3 cellular contexts compared by ENCODE assay signal in genomic region chr3:66164155-66164554, GRCh38.
TF ChIP-seq lines count a peak whose summit lies in the region.

No MANE protein-coding gene starts in this region.

TF ChIP-seq in WTC11, 78 proteins besides CTCF, POLR2A, EP300 and RAD21:
- TF ChIP-seq STAT6 (CRISPR knock-in tag; conservative IDR thresholded peaks at IDR 0.05; ENCODE audit: low read depth) = no peak
- TF ChIP-seq KAT7 (CRISPR knock-in tag; IDR thresholded peaks at IDR 0.05; ENCODE audit: borderline replicate concordance) = no peak
- TF ChIP-seq GTF2I (CRISPR knock-in tag; conservative IDR thresholded peaks at IDR 0.05) = 0 out of 2 replicates have a peak, but pooled peaks have one; percentile 60

TF ChIP-seq in K562, 482 proteins besides CTCF, POLR2A, EP300 and RAD21:
- TF ChIP-seq RBM25 (IDR thresholded peaks at IDR 0.05; ENCODE audit: low read depth, low read length, severe bottlenecking) = peak; percentile 80
- TF ChIP-seq LARP7 (IDR thresholded peaks at IDR 0.05) = no peak

TF ChIP-seq in H1, 55 proteins besides CTCF, POLR2A, EP300 and RAD21:
- 0 out of 2 replicates have a peak, but pooled peaks have one; percentile 52 for TF ChIP-seq KDM1A (IDR thresholded peaks at IDR 0.05; ENCODE audit: borderline replicate concordance, low read length)
- TF ChIP-seq FOSL1 (IDR thresholded peaks at IDR 0.05; ENCODE audit: insufficient read depth, low read depth, low read length) = no peak
TF ChIP-seq in H1: peak in this region for 1.
